20 cellular contexts compared by ENCODE assay signal in the genomic region with DNA sequence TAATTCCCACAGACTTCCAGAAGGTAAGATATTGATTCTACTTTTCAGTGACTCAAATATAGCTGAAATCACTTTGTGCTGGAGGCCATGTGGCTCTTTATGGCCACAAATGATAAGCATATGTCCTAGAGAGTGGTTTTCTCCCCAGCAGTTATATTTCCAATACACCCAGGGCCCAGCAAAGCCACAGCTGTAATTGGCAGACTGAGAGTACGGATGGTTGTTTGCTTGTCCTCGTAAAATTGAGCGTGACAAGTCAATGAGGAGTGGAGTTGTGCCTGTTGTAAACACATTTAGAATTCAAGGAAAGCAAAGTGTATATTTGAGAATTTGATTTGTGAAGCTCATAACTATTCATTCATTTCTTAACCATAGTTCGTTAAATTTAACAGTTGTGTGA.
"Had no signal": no experiment of that assay in that cellular context is flagged by ENCODE, and none has a peak within 500 bp of the region (broad histone marks: within the 10 kb centered on the region; RNA-seq: fewer than 3 reads in every experiment).

No MANE protein-coding gene starts in this region.

- H3K27me3 Mint-ChIP-seq: activated B cell treated with CpG ODN at 0.5 μM for 24 hours; activated CD4-positive, alpha-beta memory T cell treated with anti-CD3 and anti-CD28 coated beads, Interleukin-2, amount 10 ng/mL, durations not matched to agents 7 days and 5 days had no signal

- H3K36me3 ChIP-seq: left lung, right lobe of liver, stomach had no signal

- H3K27ac ChIP-seq: body of pancreas, epithelial cell of prostate, left lung, parathyroid adenoma, right lobe of liver, stomach had no signal

- H3K36me3 Mint-ChIP-seq: activated CD8-positive, alpha-beta memory T cell treated with anti-CD3 and anti-CD28 coated beads, Interleukin-2, amount 10 ng/mL, durations not matched to agents 7 days and 5 days; mesothelial cell of epicardium had no signal

- H3K4me1 Mint-ChIP-seq: activated B cell treated with CpG ODN at 0.5 μM for 24 hours; activated CD4-positive, alpha-beta memory T cell treated with anti-CD3 and anti-CD28 coated beads, Interleukin-2, amount 10 ng/mL, durations not matched to agents 7 days and 5 days; activated CD8-positive, alpha-beta memory T cell treated with anti-CD3 and anti-CD28 coated beads, Interleukin-2, amount 10 ng/mL, durations not matched to agents 7 days and 5 days; mesothelial cell of epicardium; nephron had no signal

- ATAC-seq: activated CD8-positive, alpha-beta memory T cell treated with anti-CD3 and anti-CD28 coated beads, Interleukin-2, amount 10 ng/mL, durations not matched to agents 7 days and 5 days; body of pancreas; left lung; right lobe of liver had no signal

- H3K9ac ChIP-seq: parathyroid adenoma had no signal

- H3K27ac Mint-ChIP-seq: activated B cell treated with CpG ODN at 0.5 μM for 24 hours; activated CD4-positive, alpha-beta memory T cell treated with anti-CD3 and anti-CD28 coated beads, Interleukin-2, amount 10 ng/mL, durations not matched to agents 7 days and 5 days; activated CD8-positive, alpha-beta memory T cell treated with anti-CD3 and anti-CD28 coated beads, Interleukin-2, amount 10 ng/mL, durations not matched to agents 7 days and 5 days; activated T-helper 2 cell treated with anti-CD3 and anti-CD28 coated beads, Interferon-gamma antibody, Interleukin-2, Interleukin-4, amounts not matched to agents 10 μg/mL and 5 μg/mL and 100 μg/mL, durations not matched to agents 14 hours and 24 hours and 36 hours; mesothelial cell of epicardium; nephron had no signal

- H3K4me1 ChIP-seq: body of pancreas, left lung, parathyroid adenoma, right lobe of liver, stomach had no signal

- FAIRE-seq: frontal cortex, kidney, small intestine, TTC549 had no signal

- H3K27me3 ChIP-seq: body of pancreas, left lung, right lobe of liver, stomach had no signal

- H3K9me3 ChIP-seq: body of pancreas, left lung, right lobe of liver, stomach had no signal

- DNase-seq: activated B cell treated with CpG ODN at 0.5 μM for 24 hours; activated CD4-positive, alpha-beta memory T cell treated with anti-CD3 and anti-CD28 coated beads, Interleukin-2, amount 10 ng/mL, durations not matched to agents 7 days and 5 days; activated CD4-positive, alpha-beta T cell treated with anti-CD3 and anti-CD28 coated beads for 4 hours; activated CD8-positive, alpha-beta memory T cell treated with anti-CD3 and anti-CD28 coated beads, Interleukin-2, amount 10 ng/mL, durations not matched to agents 7 days and 5 days; activated naive CD4-positive, alpha-beta T cell treated with Interleukin-2 at 50 U/mL for 16 hours; body of pancreas; kidney; left lung; right lobe of liver; small intestine; stimulated activated CD4-positive, alpha-beta T cell treated with anti-CD3 and anti-CD28 coated beads, Interleukin-15, amount 100 ng/mL, for 24 hours; stimulated activated CD4-positive, alpha-beta T cell treated with anti-CD3 and anti-CD28 coated beads, Interleukin-2, amount 100 ng/mL, for 48 hours; stomach had no signal

- H3K4me3 Mint-ChIP-seq: activated B cell treated with CpG ODN at 0.5 μM for 24 hours; activated CD4-positive, alpha-beta memory T cell treated with anti-CD3 and anti-CD28 coated beads, Interleukin-2, amount 10 ng/mL, durations not matched to agents 7 days and 5 days; activated CD8-positive, alpha-beta memory T cell treated with anti-CD3 and anti-CD28 coated beads, Interleukin-2, amount 10 ng/mL, durations not matched to agents 7 days and 5 days; mesothelial cell of epicardium; nephron had no signal

- H3K9me3 Mint-ChIP-seq: activated B cell treated with CpG ODN at 0.5 μM for 24 hours; activated CD4-positive, alpha-beta memory T cell treated with anti-CD3 and anti-CD28 coated beads, Interleukin-2, amount 10 ng/mL, durations not matched to agents 7 days and 5 days; activated T-helper 2 cell treated with anti-CD3 and anti-CD28 coated beads, Interferon-gamma antibody, Interleukin-2, Interleukin-4, amounts not matched to agents 10 μg/mL and 5 μg/mL and 100 μg/mL, durations not matched to agents 14 hours and 24 hours and 36 hours; nephron had no signal

- H3K4me3 ChIP-seq: body of pancreas, left lung, right lobe of liver, stomach had no signal

- H3K79me2 ChIP-seq: parathyroid adenoma had no signal

- H2AFZ ChIP-seq: parathyroid adenoma had no signal
